ENCODE assay signal across 27 cellular contexts in the genomic region with DNA sequence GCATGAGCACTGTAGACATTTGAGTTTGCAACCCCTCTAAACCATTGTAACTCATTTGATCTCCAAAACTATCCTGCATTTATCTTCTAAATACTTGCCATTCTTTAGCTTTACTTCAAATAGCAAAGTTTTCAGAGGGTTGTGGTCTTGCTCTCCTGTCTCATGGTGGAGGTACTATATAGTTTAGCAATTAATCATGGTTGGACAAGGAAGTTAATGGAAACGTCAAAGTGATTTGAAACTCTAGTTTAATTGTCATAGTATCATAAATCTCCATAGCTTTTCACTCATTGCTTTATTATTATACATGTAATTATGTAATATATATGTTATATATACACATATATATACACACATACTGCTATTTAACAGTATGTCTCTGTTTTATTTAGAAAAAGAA.
"Had no signal": no experiment of that assay in that cellular context is flagged by ENCODE, and none has a peak within 500 bp of the region (broad histone marks: within the 10 kb centered on the region; RNA-seq: fewer than 3 reads in every experiment).

No MANE protein-coding gene starts in this region.

- ATAC-seq: activated naive CD4-positive, alpha-beta T cell treated with anti-CD3 and anti-CD28 coated beads, Interleukin-2, amount 50 U/mL, for 72 hours; activated T-cell treated with anti-CD3 and anti-CD28 coated beads, Interleukin-2, amount 50 U/mL, for 72 hours; heart left ventricle had no signal

- H3K4me3 Mint-ChIP-seq: activated CD4-positive, alpha-beta memory T cell treated with anti-CD3 and anti-CD28 coated beads, Interleukin-2, amount 10 ng/mL, durations not matched to agents 7 days and 5 days; activated CD4-positive, alpha-beta T cell treated with anti-CD3 and anti-CD28 coated beads, Interleukin-2, amount 10 ng/mL, durations not matched to agents 7 days and 5 days; activated naive CD4-positive, alpha-beta T cell treated with anti-CD3 and anti-CD28 coated beads, Interleukin-2, amount 10 ng/mL, durations not matched to agents 7 days and 5 days; activated naive CD8-positive, alpha-beta T cell treated with anti-CD3 and anti-CD28 coated beads, Interleukin-2, amount 10 ng/mL, durations not matched to agents 7 days and 5 days; activated T-cell treated with anti-CD3 and anti-CD28 coated beads, Interleukin-2, amount 50 U/mL, for 24 hours; activated T-cell treated with anti-CD3 and anti-CD28 coated beads, Interleukin-2, amount 50 U/mL, for 72 hours; brain had no signal

- H3K36me3 Mint-ChIP-seq: activated naive CD4-positive, alpha-beta T cell treated with anti-CD3 and anti-CD28 coated beads, Interleukin-2, amount 50 U/mL, for 72 hours; brain had no signal

- H3K4me3 ChIP-seq: ascending aorta, breast epithelium, cardiac muscle cell, colonic mucosa, esophagus squamous epithelium, heart left ventricle had no signal

- H3K27me3 ChIP-seq: ascending aorta, breast epithelium, cardiac muscle cell, colonic mucosa, esophagus squamous epithelium, heart left ventricle had no signal

- H3K27me3 Mint-ChIP-seq: activated CD4-positive, alpha-beta memory T cell treated with anti-CD3 and anti-CD28 coated beads, Interleukin-2, amount 10 ng/mL, durations not matched to agents 7 days and 5 days; activated CD4-positive, alpha-beta T cell treated with anti-CD3 and anti-CD28 coated beads, Interleukin-2, amount 10 ng/mL, durations not matched to agents 7 days and 5 days; activated naive CD4-positive, alpha-beta T cell treated with anti-CD3 and anti-CD28 coated beads, Interleukin-2, amount 10 ng/mL, durations not matched to agents 7 days and 5 days; activated naive CD8-positive, alpha-beta T cell treated with anti-CD3 and anti-CD28 coated beads, Interleukin-2, amount 10 ng/mL, durations not matched to agents 7 days and 5 days; activated T-cell treated with anti-CD3 and anti-CD28 coated beads, Interleukin-2, amount 50 U/mL, for 24 hours; brain had no signal

- H3K9me3 Mint-ChIP-seq: activated CD4-positive, alpha-beta memory T cell treated with anti-CD3 and anti-CD28 coated beads, Interleukin-2, amount 10 ng/mL, durations not matched to agents 7 days and 5 days; activated CD4-positive, alpha-beta T cell treated with anti-CD3 and anti-CD28 coated beads, Interleukin-2, amount 10 ng/mL, durations not matched to agents 7 days and 5 days; activated naive CD4-positive, alpha-beta T cell treated with anti-CD3 and anti-CD28 coated beads, Interleukin-2, amount 10 ng/mL, durations not matched to agents 7 days and 5 days; activated naive CD4-positive, alpha-beta T cell treated with anti-CD3 and anti-CD28 coated beads, Interleukin-2, amount 50 U/mL, for 72 hours; activated T-cell treated with anti-CD3 and anti-CD28 coated beads, Interleukin-2, amount 50 U/mL, for 24 hours; activated T-cell treated with anti-CD3 and anti-CD28 coated beads, Interleukin-2, amount 50 U/mL, for 72 hours; brain had no signal

- H3K9me3 ChIP-seq: ascending aorta, breast epithelium, colonic mucosa, esophagus squamous epithelium, heart left ventricle had no signal

- H3K27ac ChIP-seq: ascending aorta, breast epithelium, cardiac muscle cell, colonic mucosa, epithelial cell of prostate, esophagus squamous epithelium, heart left ventricle had no signal

- H3K36me3 ChIP-seq: ascending aorta, breast epithelium, cardiac muscle cell, colonic mucosa, esophagus squamous epithelium, heart left ventricle had no signal

- H3K4me1 ChIP-seq: ascending aorta, breast epithelium, colonic mucosa, esophagus squamous epithelium, heart left ventricle had no signal

- DNase-seq: activated CD4-positive, alpha-beta memory T cell treated with anti-CD3 and anti-CD28 coated beads, Interleukin-2, amount 10 ng/mL, durations not matched to agents 7 days and 5 days; activated CD4-positive, alpha-beta T cell treated with anti-CD3 and anti-CD28 coated beads for 1 hour; activated CD4-positive, alpha-beta T cell treated with anti-CD3 and anti-CD28 coated beads for 4 hours; activated CD4-positive, alpha-beta T cell treated with anti-CD3 and anti-CD28 coated beads, Interleukin-2, amount 10 ng/mL, durations not matched to agents 7 days and 5 days; activated CD4-positive, alpha-beta T cell treated with anti-CD3 and anti-CD28 coated beads, Interleukin-2, amount 50 U/mL, for 4 hours; activated CD8-positive, alpha-beta memory T cell treated with anti-CD3 and anti-CD28 coated beads, Interleukin-2, amount 50 U/mL, for 48 hours; activated gamma-delta T cell; activated naive CD4-positive, alpha-beta T cell; activated naive CD4-positive, alpha-beta T cell treated with anti-CD3 and anti-CD28 coated beads, Interleukin-2, amount 10 ng/mL, durations not matched to agents 7 days and 5 days; activated naive CD8-positive, alpha-beta T cell treated with anti-CD3 and anti-CD28 coated beads, Interleukin-2, amount 10 ng/mL, durations not matched to agents 7 days and 5 days; activated T-cell treated with anti-CD3 and anti-CD28 coated beads for 4 hours; activated T-cell treated with anti-CD3 and anti-CD28 coated beads, Interleukin-2, amount 50 U/mL, for 24 hours; activated T-cell treated with anti-CD3 and anti-CD28 coated beads, Interleukin-2, amount 50 U/mL, for 72 hours; central memory CD4-positive, alpha-beta T cell; cerebellar nuclear complex; colonic mucosa; effector CD8-positive, alpha-beta T cell; esophagus squamous epithelium; foreskin melanocyte; heart left ventricle; T-helper 2 cell had no signal

- H3K27ac Mint-ChIP-seq: activated CD4-positive, alpha-beta memory T cell treated with anti-CD3 and anti-CD28 coated beads, Interleukin-2, amount 10 ng/mL, durations not matched to agents 7 days and 5 days; activated CD4-positive, alpha-beta T cell treated with anti-CD3 and anti-CD28 coated beads, Interleukin-2, amount 10 ng/mL, durations not matched to agents 7 days and 5 days; activated naive CD4-positive, alpha-beta T cell treated with anti-CD3 and anti-CD28 coated beads, Interleukin-2, amount 10 ng/mL, durations not matched to agents 7 days and 5 days; activated naive CD4-positive, alpha-beta T cell treated with anti-CD3 and anti-CD28 coated beads, Interleukin-2, amount 50 U/mL, for 72 hours; activated naive CD8-positive, alpha-beta T cell treated with anti-CD3 and anti-CD28 coated beads, Interleukin-2, amount 10 ng/mL, durations not matched to agents 7 days and 5 days; activated T-cell treated with anti-CD3 and anti-CD28 coated beads, Interleukin-2, amount 50 U/mL, for 24 hours; activated T-cell treated with anti-CD3 and anti-CD28 coated beads, Interleukin-2, amount 50 U/mL, for 72 hours had no signal
